In genomic region chr2:69643602-69644505, GRCh38 we compare ENCODE assay signal across 8 cellular contexts. TPM values are rescaled to one million over a fixed set of nuclear protein-coding genes. Genes with fewer than 3 reads are reported as not detected.
DNase-seq lines count a peak whose midpoint lies in the region; ATAC-seq and TF ChIP-seq lines count a peak whose summit lies in the region.

TSS of gene AAK1 (minus strand) at chr2:69643739. CDS start at chr2:69643040, 699 bp downstream.

- ATAC-seq in stimulated activated naive CD8-positive, alpha-beta T cell treated with anti-CD3 and anti-CD28 coated beads, Interleukin-15, amount 100 ng/mL, for 72 hours, result peak; percentile 66

- H3K9me3 Mint-ChIP-seq in nephron progenitor cell, result no peaks in the 10 kb centered on the region
- H3K9me3 Mint-ChIP-seq in stimulated activated naive CD8-positive, alpha-beta T cell treated with anti-CD3 and anti-CD28 coated beads, Interleukin-15, amount 100 ng/mL, for 72 hours, result peaks cover 0 to 4% of the 10 kb centered on the region in 2 donors

- peaks cover 52% of the 10 kb centered on the region for H3K4me1 Mint-ChIP-seq in nephron progenitor cell
- peaks cover 63% of the 10 kb centered on the region for H3K4me1 Mint-ChIP-seq in stimulated activated naive CD8-positive, alpha-beta T cell treated with anti-CD3 and anti-CD28 coated beads, Interleukin-15, amount 100 ng/mL, for 72 hours

- DNase-seq in Daoy (ENCODE audit: low read depth) (peak; percentile 93), H7 (peak; percentile 93), MG63 (peak; percentile 93), SHP77 treated with DMSO at 0.1 percent for 48 hours (lab: John Stamatoyannopoulos, UW) (peak; percentile 20), activated gamma-delta T cell (lab: John Stamatoyannopoulos, UW) (peak; percentile 68), fibroblast of the conjunctiva (ENCODE audit: low read depth) (peak; percentile 87), nephron progenitor cell (peak; percentile 91)
- peak; percentile 87 to 88 for DNase-seq in stimulated activated naive CD8-positive, alpha-beta T cell treated with anti-CD3 and anti-CD28 coated beads, Interleukin-15, amount 100 ng/mL, for 72 hours

- peaks cover 2% of the 10 kb centered on the region for H3K27me3 Mint-ChIP-seq in nephron progenitor cell (ENCODE audit: low read depth, poor library complexity)
- no peaks in the 10 kb centered on the region for H3K27me3 Mint-ChIP-seq in stimulated activated naive CD8-positive, alpha-beta T cell treated with anti-CD3 and anti-CD28 coated beads, Interleukin-15, amount 100 ng/mL, for 72 hours

- peak within 1 kb of the TSS; percentile 98 for H3K4me3 Mint-ChIP-seq in nephron progenitor cell
- H3K4me3 Mint-ChIP-seq in stimulated activated naive CD8-positive, alpha-beta T cell treated with anti-CD3 and anti-CD28 coated beads, Interleukin-15, amount 100 ng/mL, for 72 hours, result peak within 1 kb of the TSS; percentile 86 to 93

- H3K27ac Mint-ChIP-seq in nephron progenitor cell, result peak within 1 kb of the TSS; percentile 99
- H3K27ac Mint-ChIP-seq in stimulated activated naive CD8-positive, alpha-beta T cell treated with anti-CD3 and anti-CD28 coated beads, Interleukin-15, amount 100 ng/mL, for 72 hours, result peak within 1 kb of the TSS; percentile 98 to 99

- H3K36me3 Mint-ChIP-seq in nephron progenitor cell (ENCODE audit: low read depth), result no peaks in the 10 kb centered on the region

- H3K27me3 ChIP-seq in H7 (ENCODE audit: control insufficient read depth, insufficient read depth, low read length), result no peaks in the 10 kb centered on the region
- no peaks in the 10 kb centered on the region for H3K27me3 ChIP-seq in MG63

- H3K4me3 ChIP-seq in H7 (ENCODE audit: insufficient read depth, low read depth, low read length) (peak within 1 kb of the TSS; percentile 87), MG63 (peak within 1 kb of the TSS; percentile 98)

- no peak for TF ChIP-seq CTCF in nephron progenitor cell (IDR thresholded peaks at IDR 0.05)

- H3K9me3 ChIP-seq in MG63, result no peaks in the 10 kb centered on the region

- no peaks in the 10 kb centered on the region for H3K36me3 ChIP-seq in H7 (replicated peaks; ENCODE audit: control insufficient read depth, insufficient read depth, low read length)
- H3K36me3 ChIP-seq in MG63, result peaks cover 17% of the 10 kb centered on the region

RNA-seq across cellular contexts. Expression of gene AAK1, which starts in this region (rescaled TPM):
- total RNA-seq in Daoy (2014; rRNA removed; shearing (Covaris generic)), result 21.5 and 23.4 TPM in 2 replicates
- 16.2 and 26.5 TPM in 2 replicates for total RNA-seq in H7 (2014; rRNA removed; shearing (Covaris generic))
- total RNA-seq in MG63 (2014; rRNA removed; shearing (Covaris generic); ENCODE audit: low replicate concordance), result 9.4 and 10.9 TPM in 2 replicates

Comparison
In these comparisons a context has a peak if more than half of its experiments do, and no peak if none do; other contexts are left out.
1. Peak in every context shown above with its lines: DNase-seq, ATAC-seq and H3K4me3 ChIP-seq.
2. DNase-seq: peak in every context shown above with its lines; median percentile 93 in Daoy; 93 in H7; 93 in MG63; 91 in nephron progenitor cell; 88 in stimulated activated naive CD8-positive, alpha-beta T cell treated with anti-CD3 and anti-CD28 coated beads, Interleukin-15, amount 100 ng/mL, for 72 hours; 87 in fibroblast of the conjunctiva; 68 in activated gamma-delta T cell; 20 in SHP77 treated with DMSO at 0.1 percent for 48 hours.